ENCODE assay signal across 8 cellular contexts in the genomic region with DNA sequence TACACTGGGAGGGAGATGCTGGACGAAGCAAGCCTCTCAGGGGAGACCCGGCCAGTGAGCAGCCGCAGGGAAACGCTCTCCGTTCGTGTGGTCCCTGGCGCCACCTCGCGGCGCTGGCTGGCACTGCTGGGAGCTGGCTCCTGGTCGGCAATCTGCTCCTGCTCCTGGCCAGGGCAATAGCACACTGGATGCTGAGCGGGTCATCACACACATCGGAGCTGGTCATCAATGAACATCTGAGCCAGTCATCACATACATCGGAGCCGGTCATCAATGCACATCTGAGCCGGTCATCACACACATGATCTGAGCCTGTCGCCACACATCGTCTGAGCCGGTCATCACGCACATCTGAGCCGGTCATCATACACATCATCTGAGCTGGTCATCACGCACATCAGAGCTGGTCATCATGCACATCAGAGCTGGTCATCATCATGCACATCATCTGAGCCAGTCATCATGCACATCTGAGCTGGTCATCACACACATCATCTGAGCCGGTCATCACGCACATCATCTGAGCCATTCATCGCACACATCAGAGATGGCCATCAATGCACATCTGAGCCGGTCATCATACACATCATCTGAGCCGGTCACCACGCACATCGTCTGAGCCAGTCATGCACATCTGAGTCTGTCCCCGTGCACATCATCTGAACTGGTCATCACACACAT.
DNase-seq lines count a peak whose midpoint lies in the region; ATAC-seq, FAIRE-seq and TF ChIP-seq lines count a peak whose summit lies in the region.

No MANE protein-coding gene starts in this region.

- H3K4me2 ChIP-seq in OCI-LY7 (ENCODE audit: low read length), result no peak overlapping the region

- POLR2A ChIA-PET in OCI-LY7 (lab: Charles Lee), result no interaction called here

- no peaks in the 10 kb centered on the region for H3K36me3 ChIP-seq in OCI-LY7 (ENCODE audit: insufficient read depth, low read length)

- CTCF ChIA-PET in OCI-LY7 (lab: Charles Lee; ENCODE audit: unreplicated experiment), result interaction anchor here (0.6 to 1.3 kb wide), 6 partner anchors 9 to 304 kb away, joined by 3 to 4 read pairs (median 4); no protein-coding TSS in a partner anchor

- no peak overlapping the region for H2AFZ ChIP-seq in OCI-LY7 (ENCODE audit: low read length)

- no peak overlapping the region for H3K4me3 ChIP-seq in OCI-LY7 (ENCODE audit: low read depth, low read length, poor library complexity, severe bottlenecking)

- FAIRE-seq in HTR-8/SVneo (lab: Jason Lieb, UNC), result peak; percentile 93

- TF ChIP-seq CTCF in OCI-LY7 (conservative IDR thresholded peaks at IDR 0.05; ENCODE audit: low read length), result peak; percentile 99

- no peak overlapping the region for H3K27ac ChIP-seq in OCI-LY7 (ENCODE audit: low read depth, low read length, poor library complexity, severe bottlenecking)

- intact Hi-C loops in OCI-LY7 (cut with micrococcal nuclease; ENCODE audit: unreplicated experiment), result loop anchor here (1.0 kb wide), 1 partner anchor 306 kb away; no protein-coding TSS in a partner anchor

- no peak for TF ChIP-seq POLR2A in erythroblast (IDR thresholded peaks at IDR 0.05; ENCODE audit: low read length)

- no peaks in the 10 kb centered on the region for H3K4me1 ChIP-seq in OCI-LY7 (ENCODE audit: insufficient read depth, low read length, poor library complexity, severe bottlenecking)

- H3K79me2 ChIP-seq in OCI-LY7 (ENCODE audit: insufficient read depth, low read depth, low read length), result no peaks in the 10 kb centered on the region

- H3K9me3 ChIP-seq in OCI-LY7 (ENCODE audit: low read length), result no peaks in the 10 kb centered on the region

- no peaks in the 10 kb centered on the region for H3K9me2 ChIP-seq in OCI-LY7 (ENCODE audit: insufficient read depth, low read length)

- no peak for ATAC-seq in HG03432 (IDR thresholded peaks at IDR 0.05; ENCODE audit: unreplicated experiment)

- no TSS peak for BruUV-seq in OCI-LY7 (replicated peaks; lab: Mats Ljungman, UMichigan)

- H4K20me1 ChIP-seq in OCI-LY7 (ENCODE audit: insufficient read depth, low read length), result no peaks in the 10 kb centered on the region

- peak; percentile 44 for DNase-seq in COLO668 (lab: John Stamatoyannopoulos, UW; ENCODE audit: unreplicated experiment)
- DNase-seq in HTR-8/SVneo (ENCODE audit: insufficient read length, low spot score), result peak; percentile 88
- peak; percentile 73 for DNase-seq in OCI-LY7 (ENCODE audit: low spot score)
- DNase-seq in activated T-cell treated with anti-CD3 and anti-CD28 coated beads, Interleukin-2, amount 50 U/mL, for 1 hour, result peak; percentile 75
- DNase-seq in erythroblast (lab: John Stamatoyannopoulos, UW), result peak; percentile 40 to 72
- DNase-seq in myocyte (ENCODE audit: low read depth), result peak; percentile 66
- DNase-seq in stimulated activated CD8-positive, alpha-beta memory T cell treated with anti-CD3 and anti-CD28 coated beads, Interleukin-7, amount 100 ng/mL, for 48 hours (ENCODE audit: extremely low read depth in 1 of 2, low read depth in 1 of 2), result peak; percentile 31 to 39

Comparison
In these comparisons a context has a peak if more than half of its experiments do, and no peak if none do; other contexts are left out.
1. DNase-seq: peak in every context shown above with its lines; median percentile 88 in HTR-8/SVneo; 75 in activated T-cell treated with anti-CD3 and anti-CD28 coated beads, Interleukin-2, amount 50 U/mL, for 1 hour; 73 in OCI-LY7; 66 in myocyte; 56 in erythroblast; 44 in COLO668; 35 in stimulated activated CD8-positive, alpha-beta memory T cell treated with anti-CD3 and anti-CD28 coated beads, Interleukin-7, amount 100 ng/mL, for 48 hours.